ENCODE assay signal across 8 cellular contexts in the genomic region with DNA sequence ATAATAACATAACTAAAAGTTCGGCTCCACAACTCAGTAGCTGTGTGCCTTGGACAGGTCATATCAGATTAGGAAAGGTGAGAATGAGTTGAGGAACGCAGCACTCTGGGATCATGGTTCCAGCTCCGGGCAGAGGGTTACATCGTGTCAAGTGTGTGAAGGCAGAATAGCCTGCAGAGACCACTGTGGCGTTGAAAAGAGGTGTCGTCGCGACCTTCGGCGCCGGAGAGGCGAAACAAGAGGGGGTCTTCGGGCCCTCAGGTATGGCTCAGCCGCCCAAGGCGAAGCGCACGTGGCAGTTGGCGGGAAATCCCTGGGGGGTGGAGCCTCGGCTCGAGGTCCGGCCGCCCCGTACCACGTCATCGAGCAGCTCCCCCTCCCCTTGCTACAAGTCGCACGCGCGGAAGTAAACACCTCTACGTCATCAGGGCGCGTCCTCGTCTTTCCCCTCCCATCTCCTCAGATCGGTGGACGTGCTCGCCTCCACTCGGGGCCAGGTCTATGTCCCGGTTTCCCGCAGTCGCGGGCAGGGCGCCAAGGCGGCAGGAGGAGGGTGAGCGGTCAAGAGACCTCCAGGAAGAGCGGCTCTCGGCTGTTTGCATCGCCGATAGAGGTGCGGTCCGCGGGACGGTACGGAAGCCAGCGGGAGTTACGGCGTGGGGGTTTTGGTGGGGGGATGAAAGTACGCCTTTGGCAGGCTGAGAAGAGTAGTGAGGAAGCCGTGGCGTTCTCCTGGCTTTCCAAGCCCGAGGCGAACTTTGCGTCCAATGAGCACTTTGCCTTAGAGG. TPM values are rescaled to one million over a fixed set of nuclear protein-coding genes. Genes with fewer than 3 reads are reported as not detected.
DNase-seq lines count a peak whose midpoint lies in the region.

TSS of gene DHX40 (plus strand) at position 440 of the 788 bp plus-strand sequence. CDS start at position 502, 62 bp downstream.

- H3K36me3 ChIP-seq in SJSA1, result no peaks in the 10 kb centered on the region; the same call in 1 of the 2 replicates
- peaks cover 18% of the 10 kb centered on the region for H3K36me3 ChIP-seq in neuron (ENCODE audit: insufficient read depth, low read length)

- DNase-seq in EL (peak; percentile 94), HCEC 1CT (peak; percentile 93), MV-4-11 (lab: John Stamatoyannopoulos, UW) (peak; percentile 85), SJSA1 (ENCODE audit: low read depth in 1 of 2, low spot score in 2 of 2) (peak; percentile 90 to 96), foreskin melanocyte (peak; percentile 84), stromal cell of bone marrow (ENCODE audit: low read depth) (peak; percentile 88)
- peak; percentile 83 to 91 (median 84) for DNase-seq in activated naive CD4-positive, alpha-beta T cell (lab: John Stamatoyannopoulos, UW)

- peak within 1 kb of the TSS; percentile 89 for H2AFZ ChIP-seq in neuron (ENCODE audit: low read depth, low read length)

- H3K27me3 ChIP-seq in SJSA1 (replicated peaks) (no peaks in the 10 kb centered on the region), neuron (ENCODE audit: insufficient read depth, low read length) (no peaks in the 10 kb centered on the region)

- H3K4me3 ChIP-seq in SJSA1 (peak within 1 kb of the TSS; percentile 75), neuron (ENCODE audit: low read length) (peak within 1 kb of the TSS; percentile 86)

- peak within 1 kb of the TSS; percentile 40 for H3K27ac ChIP-seq in SJSA1

- peaks cover 5% of the 10 kb centered on the region for H3K9me3 ChIP-seq in SJSA1 (replicated peaks)
- H3K9me3 ChIP-seq in neuron (ENCODE audit: low read length), result no peaks in the 10 kb centered on the region

- H3K4me1 ChIP-seq in SJSA1 (replicated peaks), result peaks cover 11% of the 10 kb centered on the region
- peaks cover 7% of the 10 kb centered on the region for H3K4me1 ChIP-seq in neuron (ENCODE audit: insufficient read depth, low read length)

RNA-seq across cellular contexts. Expression of gene DHX40, which starts in this region (rescaled TPM):
- total RNA-seq in SJSA1 (2014; rRNA removed; shearing (Covaris generic)), result 41.9 and 50.9 TPM in 2 replicates

Comparison
In these comparisons a context has a peak if more than half of its experiments do, and no peak if none do; other contexts are left out.
1. Peak in every context shown above with its lines: DNase-seq, H3K4me3 ChIP-seq and H3K27ac ChIP-seq.